Comparison of ENCODE assay signal across 22 cellular contexts in genomic region chr1:204736861-204737260, GRCh38. TPM values are rescaled to one million over a fixed set of nuclear protein-coding genes. Genes with fewer than 3 reads are reported as not detected.
DNase-seq lines count a peak whose midpoint lies in the region; ATAC-seq lines count a peak whose summit lies in the region.
"Had no signal": no experiment of that assay in that cellular context is flagged by ENCODE, and none has a peak within 500 bp of the region (broad histone marks: within the 10 kb centered on the region; RNA-seq: fewer than 3 reads in every experiment).

No MANE protein-coding gene starts in this region.

- H3K36me3 Mint-ChIP-seq in naive thymus-derived CD4-positive, alpha-beta T cell, result peaks cover 0 to 7% (median 0%) of the 10 kb centered on the region in 5 donors

- intact Hi-C loops in naive thymus-derived CD4-positive, alpha-beta T cell (cut with micrococcal nuclease), result no loop called here

- no peaks in the 10 kb centered on the region for H3K36me3 ChIP-seq in naive thymus-derived CD4-positive, alpha-beta T cell (ENCODE audit: control insufficient read depth in 2 of 3, insufficient read depth in 3 of 3, low read length in 3 of 3)
- H3K36me3 ChIP-seq: adrenal gland, heart right ventricle, tibial nerve had no signal

- peaks cover 4 to 33% (median 18%) of the 10 kb centered on the region in 11 donors for H3K9me3 Mint-ChIP-seq in naive thymus-derived CD4-positive, alpha-beta T cell

- H3K27me3 ChIP-seq in naive thymus-derived CD4-positive, alpha-beta T cell (ENCODE audit: control insufficient read depth in 2 of 2, insufficient read depth in 2 of 2, low read length in 2 of 2), result peaks cover 0 to 2% of the 10 kb centered on the region in 2 donors
- H3K27me3 ChIP-seq: adrenal gland had no signal

- POLR2A ChIA-PET in naive thymus-derived CD4-positive, alpha-beta T cell (lab: Charles Lee), result no interaction called here

- no peak overlapping the region for H3K27ac ChIP-seq in naive thymus-derived CD4-positive, alpha-beta T cell (ENCODE audit: low read depth, low read length)
- H3K27ac ChIP-seq: adrenal gland, heart right ventricle, tibial nerve, VCaP had no signal

- CTCF ChIA-PET in naive thymus-derived CD4-positive, alpha-beta T cell (lab: Charles Lee), result no interaction called here

- H3K4me3 ChIP-seq in naive thymus-derived CD4-positive, alpha-beta T cell (ENCODE audit: low read length), result no peak overlapping the region
- H3K4me3 ChIP-seq: adrenal gland, heart right ventricle, tibial nerve had no signal

- H3K27ac Mint-ChIP-seq in naive thymus-derived CD4-positive, alpha-beta T cell, result peak overlapping the region in 1 of 9 donors; percentile 13
- H3K27ac Mint-ChIP-seq: activated CD4-positive, alpha-beta T cell treated with anti-CD3 and anti-CD28 coated beads, Interleukin-2, amount 10 ng/mL, durations not matched to agents 7 days and 5 days; CD8-positive, alpha-beta memory T cell had no signal

- ATAC-seq in naive thymus-derived CD4-positive, alpha-beta T cell, result no peak
- no peak for ATAC-seq in GM21529 (IDR thresholded peaks at IDR 0.05; ENCODE audit: unreplicated experiment)
- ATAC-seq: heart right ventricle had no signal

- DNase-seq in NCI-H1436 (lab: John Stamatoyannopoulos, UW), result peak; percentile 11
- no peak for DNase-seq in NCI-H1436 treated with DMSO at 0.1 percent for 48 hours (lab: John Stamatoyannopoulos, UW)
- peak; percentile 45 for DNase-seq in NCI-H146 treated with DMSO at 0.1 percent for 48 hours (lab: John Stamatoyannopoulos, UW; ENCODE audit: unreplicated experiment)
- peak; percentile 82 for DNase-seq in NCI-H69 (lab: John Stamatoyannopoulos, UW)
- peak; percentile 57 for DNase-seq in cerebellum (ENCODE audit: low spot score)
- DNase-seq in naive thymus-derived CD4-positive, alpha-beta T cell, result no peak
- DNase-seq in UCSD-AML1 (lab: John Stamatoyannopoulos, UW; ENCODE audit: unreplicated experiment), result no peak
- DNase-seq: activated CD4-positive, alpha-beta T cell treated with anti-CD3 and anti-CD28 coated beads, Interleukin-2, amount 10 ng/mL, durations not matched to agents 7 days and 5 days; activated naive CD4-positive, alpha-beta T cell treated with Interleukin-2 at 50 U/mL for 16 hours; adrenal gland; CD8-positive, alpha-beta memory T cell; effector CD8-positive, alpha-beta T cell; erythroblast; H7; heart right ventricle; NCI-H2227 treated with DMSO at 0.1 percent for 48 hours; SK-N-SH; stimulated activated CD8-positive, alpha-beta memory T cell treated with anti-CD3 and anti-CD28 coated beads, Interleukin-4, amount 100 ng/mL, for 48 hours; T-helper 2 cell had no signal

- no peaks in the 10 kb centered on the region for H3K4me1 ChIP-seq in naive thymus-derived CD4-positive, alpha-beta T cell (ENCODE audit: control insufficient read depth in 2 of 2, insufficient read depth in 2 of 2, low read length in 2 of 2)
- H3K4me1 ChIP-seq: adrenal gland, heart right ventricle, tibial nerve had no signal

- H3K4me1 Mint-ChIP-seq in naive thymus-derived CD4-positive, alpha-beta T cell, result no peaks in the 10 kb centered on the region
- H3K4me1 Mint-ChIP-seq: activated CD4-positive, alpha-beta T cell treated with anti-CD3 and anti-CD28 coated beads, Interleukin-2, amount 10 ng/mL, durations not matched to agents 7 days and 5 days; CD8-positive, alpha-beta memory T cell had no signal

- peaks cover 0 to 11% (median 0%) of the 10 kb centered on the region in 3 experiments for H3K9me3 ChIP-seq in naive thymus-derived CD4-positive, alpha-beta T cell (ENCODE audit: control insufficient read depth in 2 of 3, low read length in 3 of 3)

- H3K4me3 Mint-ChIP-seq in naive thymus-derived CD4-positive, alpha-beta T cell, result no peak overlapping the region
- H3K4me3 Mint-ChIP-seq: activated CD4-positive, alpha-beta T cell treated with anti-CD3 and anti-CD28 coated beads, Interleukin-2, amount 10 ng/mL, durations not matched to agents 7 days and 5 days; CD8-positive, alpha-beta memory T cell had no signal

- peaks cover 22 to 62% (median 28%) of the 10 kb centered on the region in 5 donors for H3K27me3 Mint-ChIP-seq in naive thymus-derived CD4-positive, alpha-beta T cell

RNA-seq across cellular contexts. Expression of gene LRRN2, which starts 51.3 kb away (rescaled TPM):
- 10.8 TPM for total RNA-seq in cerebellum
- not detected for total RNA-seq in naive thymus-derived CD4-positive, alpha-beta T cell
- polyA plus RNA-seq in naive thymus-derived CD4-positive, alpha-beta T cell, result 1 to 10 TPM in 1 of 2 donors, not detected in 1; 1.3 TPM
- total RNA-seq: activated CD4-positive, alpha-beta T cell treated with anti-CD3 and anti-CD28 coated beads, Interleukin-2, amount 10 ng/mL, durations not matched to agents 7 days and 5 days; CD8-positive, alpha-beta memory T cell had no signal
- polyA plus RNA-seq: CD8-positive, alpha-beta memory T cell; SK-N-SH had no signal

Comparison
In these comparisons a context has a peak if more than half of its experiments do, and no peak if none do; other contexts are left out.
1. DNase-seq: peak in NCI-H1436 (single experiment), NCI-H146 treated with DMSO at 0.1 percent for 48 hours (single experiment), NCI-H69 (single experiment) and cerebellum (single experiment); none in NCI-H1436 treated with DMSO at 0.1 percent for 48 hours (single experiment), naive thymus-derived CD4-positive, alpha-beta T cell (0 of 9) and UCSD-AML1 (single experiment).